8 cellular contexts compared by ENCODE assay signal in the genomic region with DNA sequence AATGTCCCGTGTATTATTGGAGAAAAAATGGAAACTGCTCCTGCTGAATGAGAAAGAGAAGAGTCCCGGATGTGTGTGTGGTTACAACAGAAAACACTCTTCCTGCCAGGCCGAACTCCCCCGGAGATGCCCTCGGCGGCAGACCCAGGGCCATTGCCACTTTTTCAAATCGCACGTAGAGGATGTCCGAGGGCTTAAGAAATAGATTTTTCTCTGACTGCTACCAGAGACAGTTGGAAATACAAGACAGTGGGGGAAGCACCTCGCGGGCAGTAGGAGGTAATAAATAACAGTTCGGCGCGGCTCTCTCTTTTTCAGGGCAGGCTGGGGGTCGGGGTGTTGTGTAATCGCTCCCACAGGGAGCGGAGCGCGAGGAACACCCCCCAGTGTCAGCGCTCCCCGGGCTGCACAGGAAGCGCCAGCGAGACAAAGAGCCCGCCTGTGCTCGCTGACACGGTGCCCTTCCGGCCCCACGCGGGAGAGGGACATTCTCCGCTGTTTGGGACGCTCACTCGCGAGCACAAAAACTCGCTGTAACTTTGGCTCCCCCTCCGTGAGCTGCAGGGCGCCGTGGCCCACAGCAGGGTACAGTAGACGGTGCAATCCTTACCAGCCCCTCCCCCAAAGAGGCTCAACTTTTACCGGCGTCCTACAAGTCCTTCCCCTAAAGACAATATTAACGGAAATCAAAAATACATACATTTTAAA. TPM values are rescaled to one million over a fixed set of nuclear protein-coding genes. Genes with fewer than 3 reads are reported as not detected.
DNase-seq lines count a peak whose midpoint lies in the region; ATAC-seq and TF ChIP-seq lines count a peak whose summit lies in the region.

No MANE protein-coding gene starts in this region.

- H3K4me1 ChIP-seq in OCI-LY1 (ENCODE audit: insufficient read depth, low read length, severe bottlenecking) (peaks cover 53% of the 10 kb centered on the region), esophagus (ENCODE audit: control insufficient read depth in 2 of 2, insufficient read depth in 2 of 2, low read length in 1 of 2) (peaks cover 5% of the 10 kb centered on the region in 2 donors), muscle layer of colon (ENCODE audit: insufficient read depth, low read length) (peaks cover 37% of the 10 kb centered on the region)

- H3F3A ChIP-seq in OCI-LY1 (ENCODE audit: insufficient read depth, low read length) = no peaks in the 10 kb centered on the region

- DNase-seq in BJ (ENCODE audit: low read depth) (peak; percentile 19), activated T-cell treated with anti-CD3 and anti-CD28 coated beads for 48 hours (ENCODE audit: low read depth) (peak; percentile 63)
- DNase-seq in stimulated activated CD8-positive, alpha-beta memory T cell treated with anti-CD3 and anti-CD28 coated beads, Interleukin-7, amount 100 ng/mL, for 48 hours (ENCODE audit: extremely low read depth in 1 of 2, low read depth in 1 of 2) = peak; percentile 53 to 60

- H3K9me3 ChIP-seq in OCI-LY1 (ENCODE audit: low read length) (no peaks in the 10 kb centered on the region), esophagus (ENCODE audit: control insufficient read depth in 2 of 2, insufficient read depth in 1 of 2, low read depth in 1 of 2, low read length in 1 of 2) (no peaks in the 10 kb centered on the region), muscle layer of colon (ENCODE audit: low read length) (no peaks in the 10 kb centered on the region)

- 0 out of 2 replicates have a peak, but pooled peaks cover 5% of the 10 kb centered on the region for H4K20me1 ChIP-seq in OCI-LY1 (ENCODE audit: insufficient read depth, low read length)

- ATAC-seq in GM19035 (IDR thresholded peaks at IDR 0.05; ENCODE audit: unreplicated experiment) (peak; percentile 74), HG03196 (IDR thresholded peaks at IDR 0.05; ENCODE audit: unreplicated experiment) (peak; percentile 62)

- H3K27ac ChIP-seq in OCI-LY1 (ENCODE audit: low read depth, low read length, poor library complexity, severe bottlenecking) (peak overlapping the region; percentile 85), esophagus (ENCODE audit: low read depth in 2 of 2, low read length in 1 of 2) (peak overlapping the region; percentile 85 to 94), muscle layer of colon (ENCODE audit: low read depth, low read length) (peak overlapping the region; percentile 82)

- H3K79me2 ChIP-seq in OCI-LY1 (ENCODE audit: insufficient read depth, low read length) = peaks cover 52% of the 10 kb centered on the region

- H3K36me3 ChIP-seq in BJ (ENCODE audit: control insufficient read depth, insufficient read depth, low read length) (0 out of 2 replicates have a peak, but pooled peaks cover 2% of the 10 kb centered on the region), OCI-LY1 (ENCODE audit: insufficient read depth, low read length) (peaks cover 34% of the 10 kb centered on the region), esophagus (ENCODE audit: control insufficient read depth in 2 of 2, insufficient read depth in 2 of 2, low read length in 1 of 2) (no peaks in the 10 kb centered on the region), muscle layer of colon (ENCODE audit: insufficient read depth, low read length) (no peaks in the 10 kb centered on the region)

- H2AFZ ChIP-seq in OCI-LY1 (ENCODE audit: low read length) = no peak overlapping the region

- CTCF ChIA-PET in BJ (lab: Yijun Ruan, JAX) = interaction anchor here (0.6 to 1.1 kb wide), 3 partner anchors 74 to 265 kb away, joined by 3 to 4 read pairs (median 3); a partner anchor contains a TSS

- 0 to 1% methylated on average over 41 of the region's 41 CpGs for WGBS in esophagus, 2 donors

- POLR2A ChIA-PET in BJ (lab: Charles Lee) = no interaction called here

- peak overlapping the region; percentile 86 for H3K9ac ChIP-seq in OCI-LY1 (ENCODE audit: low read length)
- H3K9ac ChIP-seq in muscle layer of colon (ENCODE audit: low read length) = peak overlapping the region; percentile 93

- peak overlapping the region; percentile 70 for H3K4me2 ChIP-seq in OCI-LY1 (ENCODE audit: low read length)

- H3K27me3 ChIP-seq in BJ (ENCODE audit: control insufficient read depth, insufficient read depth, low read length) = no peaks in the 10 kb centered on the region
- H3K27me3 ChIP-seq in OCI-LY1 (ENCODE audit: insufficient read depth, low read length) = no peaks in the 10 kb centered on the region
- no peaks in the 10 kb centered on the region for H3K27me3 ChIP-seq in esophagus (ENCODE audit: control insufficient read depth in 1 of 2, insufficient read depth in 2 of 2, low read length in 2 of 2)
- no peaks in the 10 kb centered on the region for H3K27me3 ChIP-seq in muscle layer of colon (ENCODE audit: control insufficient read depth in 1 of 2, insufficient read depth in 2 of 2, low read length in 2 of 2)

- H3K4me3 ChIP-seq in BJ (ENCODE audit: low read depth, low read length) (peak overlapping the region; percentile 86), OCI-LY1 (ENCODE audit: low read depth, low read length, poor library complexity, severe bottlenecking) (peak overlapping the region; percentile 86), esophagus (ENCODE audit: low read depth in 1 of 2, low read length in 2 of 2) (peak overlapping the region; percentile 64 to 72), muscle layer of colon (ENCODE audit: low read depth in 1 of 2, low read length in 2 of 2) (peak overlapping the region; percentile 44 to 91)

- H3K9me2 ChIP-seq in OCI-LY1 (ENCODE audit: low read depth, low read length) = no peaks in the 10 kb centered on the region

- TF ChIP-seq CTCF in BJ (IDR thresholded peaks at IDR 0.05; ENCODE audit: insufficient read depth, low read depth, low read length) (no peak), OCI-LY1 (IDR thresholded peaks at IDR 0.05; ENCODE audit: low read length) (no peak)

RNA-seq across cellular contexts. Expression of a gene that starts 1.1 kb away (rescaled TPM):
- polyA plus RNA-seq in BJ (2011; rRNA removed) (29.2 and 31.3 TPM in 2 replicates), esophagus (10 to 100 TPM; 23.1 to 26.3 TPM)
- 29.1 and 30.4 TPM in 2 replicates for polyA minus RNA-seq in BJ (2011; rRNA and poly(A)+ RNA removed)

Comparison
In these comparisons a context has a peak if more than half of its experiments do, and no peak if none do; other contexts are left out.
1. Peak in every context shown above with its lines: DNase-seq, ATAC-seq, H3K4me3 ChIP-seq and H3K27ac ChIP-seq.